ENCODE assay signal across 24 cellular contexts in the genomic region with DNA sequence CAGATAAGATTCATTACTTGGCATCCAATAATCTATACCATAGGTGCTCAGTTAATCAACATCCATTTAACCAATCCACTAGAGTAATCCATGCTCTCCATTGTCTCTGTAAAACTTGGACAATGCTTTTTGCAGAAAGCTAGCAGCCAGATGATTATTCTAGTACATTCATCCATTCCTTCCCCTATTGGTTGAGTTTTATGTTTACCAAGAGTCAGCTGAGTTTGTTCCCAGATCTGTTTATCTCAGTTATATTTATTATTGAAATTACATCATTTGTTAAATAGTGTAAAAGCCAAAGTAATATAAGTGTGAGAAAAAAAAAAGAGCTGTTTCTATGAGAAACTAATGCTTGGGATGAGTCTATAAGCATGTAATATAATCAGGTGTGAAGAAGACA.
"Had no signal": no experiment of that assay in that cellular context is flagged by ENCODE, and none has a peak within 500 bp of the region (broad histone marks: within the 10 kb centered on the region; RNA-seq: fewer than 3 reads in every experiment).

No MANE protein-coding gene starts in this region.

- H3K27ac ChIP-seq: heart left ventricle, parathyroid adenoma, psoas muscle, sigmoid colon, skin epidermis, testis, tibial nerve, upper lobe of right lung, vagina had no signal

- H3K36me3 ChIP-seq: heart left ventricle, sigmoid colon, tibial nerve, upper lobe of right lung, vagina had no signal

- H3K4me3 ChIP-seq: heart left ventricle, psoas muscle, sigmoid colon, skin epidermis, testis, tibial nerve, upper lobe of right lung, vagina had no signal

- H3K9me3 ChIP-seq: heart left ventricle, psoas muscle, sigmoid colon, testis, tibial nerve, upper lobe of right lung, vagina had no signal

- H3K4me1 ChIP-seq: heart left ventricle, parathyroid adenoma, psoas muscle, sigmoid colon, testis had no signal

- DNase-seq: endodermal cell; erythroblast; heart left ventricle; hypothalamus; kidney glomerular epithelial cell; mammary epithelial cell; naive thymus-derived CD4-positive, alpha-beta T cell; nucleus accumbens; psoas muscle; retina; sigmoid colon; stimulated activated CD4-positive, alpha-beta T cell treated with anti-CD3 and anti-CD28 coated beads, Interleukin-2, amount 100 ng/mL, for 24 hours; stimulated activated CD4-positive, alpha-beta T cell treated with anti-CD3 and anti-CD28 coated beads, Interleukin-4, amount 100 ng/mL, for 4 hours; stimulated activated naive B cell treated with anti-CD40 and anti-IgM and Interleukin-4, amounts not matched to agents 10 μg/mL and 1 μg/mL and 100 μg/mL, for 72 hours; stimulated activated naive CD8-positive, alpha-beta T cell treated with anti-CD3 and anti-CD28 coated beads, Interleukin-15, amount 100 ng/mL, for 72 hours; testis; upper lobe of right lung had no signal

- ATAC-seq: heart left ventricle; naive thymus-derived CD4-positive, alpha-beta T cell; psoas muscle; stimulated activated naive B cell treated with anti-CD40 and anti-IgM and Interleukin-4, amounts not matched to agents 10 μg/mL and 1 μg/mL and 100 μg/mL, for 72 hours; stimulated activated naive CD8-positive, alpha-beta T cell treated with anti-CD3 and anti-CD28 coated beads, Interleukin-15, amount 100 ng/mL, for 72 hours; upper lobe of right lung had no signal

- FAIRE-seq: colon, endothelial cell of umbilical vein, frontal cortex had no signal

- H3K27me3 ChIP-seq: heart left ventricle, sigmoid colon, testis, tibial nerve, upper lobe of right lung, vagina had no signal
